In the genomic region with DNA sequence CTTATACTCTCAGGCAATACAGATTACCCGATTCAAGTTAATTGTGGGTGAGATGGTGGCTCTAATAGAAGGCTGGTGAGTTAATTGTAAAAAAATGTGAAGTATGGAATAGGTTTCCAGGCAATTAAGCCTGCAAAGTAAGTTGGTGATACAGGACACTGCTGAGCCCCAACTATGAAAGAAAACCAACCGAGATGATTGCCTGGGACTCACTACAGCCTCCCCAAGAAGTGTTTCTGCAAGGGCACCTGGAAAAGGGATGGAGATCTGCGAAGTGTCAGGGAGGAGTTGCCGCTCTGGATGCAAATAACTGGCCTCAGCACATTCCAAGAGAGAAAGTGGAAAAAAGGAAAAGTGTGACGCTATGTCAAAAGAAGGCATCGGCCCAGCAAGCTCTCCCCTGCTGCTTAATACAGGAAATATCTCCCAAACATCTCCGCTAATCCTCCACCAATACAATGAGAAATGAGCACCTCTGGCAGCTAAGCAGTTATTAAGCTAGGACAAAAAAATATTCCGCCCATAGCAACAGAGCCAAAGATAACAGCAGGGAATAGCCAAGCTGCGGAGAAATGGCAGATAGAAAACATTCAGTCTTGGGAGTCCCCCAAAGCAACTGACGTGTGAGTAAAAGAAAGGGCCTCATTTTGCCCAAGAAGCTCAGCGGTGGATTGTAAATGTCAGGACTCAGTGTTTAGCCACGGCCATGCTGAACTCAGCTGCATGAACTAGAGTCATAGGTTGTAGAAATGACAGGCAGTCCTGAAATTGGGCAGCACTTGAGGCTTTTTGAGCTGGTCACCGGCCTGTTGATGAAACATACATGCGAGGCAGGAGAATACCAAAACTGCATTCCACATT, we compare ENCODE assay signal across 1 cellular context.
TF ChIP-seq lines count a peak whose summit lies in the region.

No MANE protein-coding gene starts in this region.

TF ChIP-seq in GM23338, 12 proteins besides CTCF, POLR2A, EP300 and RAD21:
- TF ChIP-seq, protein P1, sequence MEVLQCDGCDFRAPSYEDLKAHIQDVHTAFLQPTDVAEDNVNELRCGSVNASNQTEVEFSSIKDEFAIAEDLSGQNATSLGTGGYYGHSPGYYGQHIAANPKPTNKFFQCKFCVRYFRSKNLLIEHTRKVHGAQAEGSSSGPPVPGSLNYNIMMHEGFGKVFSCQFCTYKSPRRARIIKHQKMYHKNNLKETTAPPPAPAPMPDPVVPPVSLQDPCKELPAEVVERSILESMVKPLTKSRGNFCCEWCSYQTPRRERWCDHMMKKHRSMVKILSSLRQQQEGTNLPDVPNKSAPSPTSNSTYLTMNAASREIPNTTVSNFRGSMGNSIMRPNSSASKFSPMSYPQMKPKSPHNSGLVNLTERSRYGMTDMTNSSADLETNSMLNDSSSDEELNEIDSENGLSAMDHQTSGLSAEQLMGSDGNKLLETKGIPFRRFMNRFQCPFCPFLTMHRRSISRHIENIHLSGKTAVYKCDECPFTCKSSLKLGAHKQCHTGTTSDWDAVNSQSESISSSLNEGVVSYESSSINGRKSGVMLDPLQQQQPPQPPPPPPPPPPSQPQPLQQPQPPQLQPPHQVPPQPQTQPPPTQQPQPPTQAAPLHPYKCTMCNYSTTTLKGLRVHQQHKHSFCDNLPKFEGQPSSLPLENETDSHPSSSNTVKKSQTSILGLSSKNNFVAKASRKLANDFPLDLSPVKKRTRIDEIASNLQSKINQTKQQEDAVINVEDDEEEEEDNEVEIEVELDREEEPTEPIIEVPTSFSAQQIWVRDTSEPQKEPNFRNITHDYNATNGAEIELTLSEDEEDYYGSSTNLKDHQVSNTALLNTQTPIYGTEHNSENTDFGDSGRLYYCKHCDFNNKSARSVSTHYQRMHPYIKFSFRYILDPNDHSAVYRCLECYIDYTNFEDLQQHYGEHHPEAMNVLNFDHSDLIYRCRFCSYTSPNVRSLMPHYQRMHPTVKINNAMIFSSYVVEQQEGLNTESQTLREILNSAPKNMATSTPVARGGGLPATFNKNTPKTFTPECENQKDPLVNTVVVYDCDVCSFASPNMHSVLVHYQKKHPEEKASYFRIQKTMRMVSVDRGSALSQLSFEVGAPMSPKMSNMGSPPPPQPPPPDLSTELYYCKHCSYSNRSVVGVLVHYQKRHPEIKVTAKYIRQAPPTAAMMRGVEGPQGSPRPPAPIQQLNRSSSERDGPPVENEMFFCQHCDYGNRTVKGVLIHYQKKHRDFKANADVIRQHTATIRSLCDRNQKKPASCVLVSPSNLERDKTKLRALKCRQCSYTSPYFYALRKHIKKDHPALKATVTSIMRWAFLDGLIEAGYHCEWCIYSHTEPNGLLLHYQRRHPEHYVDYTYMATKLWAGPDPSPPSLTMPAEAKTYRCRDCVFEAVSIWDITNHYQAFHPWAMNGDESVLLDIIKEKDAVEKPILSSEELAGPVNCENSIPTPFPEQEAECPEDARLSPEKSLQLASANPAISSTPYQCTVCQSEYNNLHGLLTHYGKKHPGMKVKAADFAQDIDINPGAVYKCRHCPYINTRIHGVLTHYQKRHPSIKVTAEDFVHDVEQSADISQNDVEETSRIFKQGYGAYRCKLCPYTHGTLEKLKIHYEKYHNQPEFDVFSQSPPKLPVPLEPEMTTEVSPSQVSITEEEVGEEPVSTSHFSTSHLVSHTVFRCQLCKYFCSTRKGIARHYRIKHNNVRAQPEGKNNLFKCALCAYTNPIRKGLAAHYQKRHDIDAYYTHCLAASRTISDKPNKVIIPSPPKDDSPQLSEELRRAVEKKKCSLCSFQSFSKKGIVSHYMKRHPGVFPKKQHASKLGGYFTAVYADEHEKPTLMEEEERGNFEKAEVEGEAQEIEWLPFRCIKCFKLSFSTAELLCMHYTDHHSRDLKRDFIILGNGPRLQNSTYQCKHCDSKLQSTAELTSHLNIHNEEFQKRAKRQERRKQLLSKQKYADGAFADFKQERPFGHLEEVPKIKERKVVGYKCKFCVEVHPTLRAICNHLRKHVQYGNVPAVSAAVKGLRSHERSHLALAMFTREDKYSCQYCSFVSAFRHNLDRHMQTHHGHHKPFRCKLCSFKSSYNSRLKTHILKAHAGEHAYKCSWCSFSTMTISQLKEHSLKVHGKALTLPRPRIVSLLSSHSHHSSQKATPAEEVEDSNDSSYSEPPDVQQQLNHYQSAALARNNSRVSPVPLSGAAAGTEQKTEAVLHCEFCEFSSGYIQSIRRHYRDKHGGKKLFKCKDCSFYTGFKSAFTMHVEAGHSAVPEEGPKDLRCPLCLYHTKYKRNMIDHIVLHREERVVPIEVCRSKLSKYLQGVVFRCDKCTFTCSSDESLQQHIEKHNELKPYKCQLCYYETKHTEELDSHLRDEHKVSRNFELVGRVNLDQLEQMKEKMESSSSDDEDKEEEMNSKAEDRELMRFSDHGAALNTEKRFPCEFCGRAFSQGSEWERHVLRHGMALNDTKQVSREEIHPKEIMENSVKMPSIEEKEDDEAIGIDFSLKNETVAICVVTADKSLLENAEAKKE (CRISPR knock-in tag; IDR thresholded peaks at IDR 0.05), result no peak
- TF ChIP-seq, protein P2, sequence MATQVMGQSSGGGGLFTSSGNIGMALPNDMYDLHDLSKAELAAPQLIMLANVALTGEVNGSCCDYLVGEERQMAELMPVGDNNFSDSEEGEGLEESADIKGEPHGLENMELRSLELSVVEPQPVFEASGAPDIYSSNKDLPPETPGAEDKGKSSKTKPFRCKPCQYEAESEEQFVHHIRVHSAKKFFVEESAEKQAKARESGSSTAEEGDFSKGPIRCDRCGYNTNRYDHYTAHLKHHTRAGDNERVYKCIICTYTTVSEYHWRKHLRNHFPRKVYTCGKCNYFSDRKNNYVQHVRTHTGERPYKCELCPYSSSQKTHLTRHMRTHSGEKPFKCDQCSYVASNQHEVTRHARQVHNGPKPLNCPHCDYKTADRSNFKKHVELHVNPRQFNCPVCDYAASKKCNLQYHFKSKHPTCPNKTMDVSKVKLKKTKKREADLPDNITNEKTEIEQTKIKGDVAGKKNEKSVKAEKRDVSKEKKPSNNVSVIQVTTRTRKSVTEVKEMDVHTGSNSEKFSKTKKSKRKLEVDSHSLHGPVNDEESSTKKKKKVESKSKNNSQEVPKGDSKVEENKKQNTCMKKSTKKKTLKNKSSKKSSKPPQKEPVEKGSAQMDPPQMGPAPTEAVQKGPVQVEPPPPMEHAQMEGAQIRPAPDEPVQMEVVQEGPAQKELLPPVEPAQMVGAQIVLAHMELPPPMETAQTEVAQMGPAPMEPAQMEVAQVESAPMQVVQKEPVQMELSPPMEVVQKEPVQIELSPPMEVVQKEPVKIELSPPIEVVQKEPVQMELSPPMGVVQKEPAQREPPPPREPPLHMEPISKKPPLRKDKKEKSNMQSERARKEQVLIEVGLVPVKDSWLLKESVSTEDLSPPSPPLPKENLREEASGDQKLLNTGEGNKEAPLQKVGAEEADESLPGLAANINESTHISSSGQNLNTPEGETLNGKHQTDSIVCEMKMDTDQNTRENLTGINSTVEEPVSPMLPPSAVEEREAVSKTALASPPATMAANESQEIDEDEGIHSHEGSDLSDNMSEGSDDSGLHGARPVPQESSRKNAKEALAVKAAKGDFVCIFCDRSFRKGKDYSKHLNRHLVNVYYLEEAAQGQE (IDR thresholded peaks at IDR 0.05; ENCODE audit: unreplicated experiment), result no peak
- TF ChIP-seq, protein P3, sequence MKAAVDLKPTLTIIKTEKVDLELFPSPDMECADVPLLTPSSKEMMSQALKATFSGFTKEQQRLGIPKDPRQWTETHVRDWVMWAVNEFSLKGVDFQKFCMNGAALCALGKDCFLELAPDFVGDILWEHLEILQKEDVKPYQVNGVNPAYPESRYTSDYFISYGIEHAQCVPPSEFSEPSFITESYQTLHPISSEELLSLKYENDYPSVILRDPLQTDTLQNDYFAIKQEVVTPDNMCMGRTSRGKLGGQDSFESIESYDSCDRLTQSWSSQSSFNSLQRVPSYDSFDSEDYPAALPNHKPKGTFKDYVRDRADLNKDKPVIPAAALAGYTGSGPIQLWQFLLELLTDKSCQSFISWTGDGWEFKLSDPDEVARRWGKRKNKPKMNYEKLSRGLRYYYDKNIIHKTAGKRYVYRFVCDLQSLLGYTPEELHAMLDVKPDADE (IDR thresholded peaks at IDR 0.05), result no peak
- TF ChIP-seq ZNF331 (CRISPR knock-in tag; IDR thresholded peaks at IDR 0.05; ENCODE audit: low read depth) (no peak), STAT1 (IDR thresholded peaks at IDR 0.05; ENCODE audit: unreplicated experiment) (no peak), CREB1 (CRISPR knock-in tag; IDR thresholded peaks at IDR 0.05; ENCODE audit: low read depth) (no peak), NANOG (IDR thresholded peaks at IDR 0.05; ENCODE audit: borderline replicate concordance) (no peak), POLR2AphosphoS5 (IDR thresholded peaks at IDR 0.05; ENCODE audit: low read depth) (no peak), EZH2phosphoT487 (IDR thresholded peaks at IDR 0.05; ENCODE audit: unreplicated experiment) (no peak), JUNB (IDR thresholded peaks at IDR 0.05; ENCODE audit: unreplicated experiment) (no peak), ZNF114 (CRISPR knock-in tag; IDR thresholded peaks at IDR 0.05) (no peak), EZH2 (IDR thresholded peaks at IDR 0.05; ENCODE audit: low read depth, unreplicated experiment) (no peak)
